ENCODE assay signal across 9 cellular contexts in genomic region chr5:67648201-67648671, GRCh38.
DNase-seq lines count a peak whose midpoint lies in the region; ATAC-seq, FAIRE-seq and TF ChIP-seq lines count a peak whose summit lies in the region.
"Had no signal": no experiment of that assay in that cellular context is flagged by ENCODE, and none has a peak within 500 bp of the region (broad histone marks: within the 10 kb centered on the region; RNA-seq: fewer than 3 reads in every experiment).

No MANE protein-coding gene starts in this region.

- H3K79me2 ChIP-seq in keratinocyte (ENCODE audit: control insufficient read depth, insufficient read depth, low read length) (no peaks in the 10 kb centered on the region), GM23338 (replicated peaks; ENCODE audit: insufficient read depth) (no peaks in the 10 kb centered on the region)

- no peak for FAIRE-seq in keratinocyte (lab: Jason Lieb, UNC)

- CTCF ChIA-PET in HEK293 (lab: Yijun Ruan, JAX): interaction anchor here (1.0 kb wide), 1 partner anchor 12 kb away, joined by 3 read pairs; no protein-coding TSS in a partner anchor

- TF ChIP-seq EP300 in suprapubic skin (IDR thresholded peaks at IDR 0.05): no peak

- no peak for TF ChIP-seq POLR2A in suprapubic skin (IDR thresholded peaks at IDR 0.05)

- POLR2A ChIA-PET in HEK293 (lab: Yijun Ruan, JAX): no interaction called here

- TF ChIP-seq CTCF in HEK293 (tag by site-specific recombination; IDR thresholded peaks at IDR 0.05) (no peak), keratinocyte (optimal IDR thresholded peaks at IDR 0.05 in 1 of 3, IDR thresholded peaks at IDR 0.05 in 1 of 3, conservative IDR thresholded peaks at IDR 0.05 in 1 of 3; ENCODE audit: extremely low read depth in 1 of 3, insufficient read depth in 2 of 3, low read length in 3 of 3) (no peak), suprapubic skin (IDR thresholded peaks at IDR 0.05) (no peak), GM23338 (conservative IDR thresholded peaks at IDR 0.05; ENCODE audit: low read depth in 2 of 2) (no peak)

- no peaks in the 10 kb centered on the region for H3K36me3 ChIP-seq in HEK293 (ENCODE audit: control insufficient read depth in 2 of 2, insufficient read depth in 1 of 2, low read length in 2 of 2)
- H3K36me3 ChIP-seq in keratinocyte (ENCODE audit: control insufficient read depth in 2 of 2, extremely low read depth in 1 of 2, insufficient read depth in 2 of 2, low read length in 2 of 2): no peaks in the 10 kb centered on the region
- H3K36me3 ChIP-seq in suprapubic skin: no peaks in the 10 kb centered on the region
- H3K36me3 ChIP-seq in GM23338 (ENCODE audit: insufficient read depth): no peaks in the 10 kb centered on the region

- no peak overlapping the region for H3K4me3 Mint-ChIP-seq in GM23338

- H3K4me1 ChIP-seq in HEK293 (ENCODE audit: control insufficient read depth, insufficient read depth, low read length) (peaks cover 6% of the 10 kb centered on the region; the same call in 1 of the 2 replicates), keratinocyte (ENCODE audit: control insufficient read depth, extremely low read depth, insufficient read depth, low read length) (no peaks in the 10 kb centered on the region), suprapubic skin (peaks cover 30% of the 10 kb centered on the region), GM23338 (ENCODE audit: insufficient read depth) (0 out of 2 replicates have a peak, but pooled peaks cover 3% of the 10 kb centered on the region)

- H3K27ac ChIP-seq in HEK293 (ENCODE audit: extremely low read depth, low read depth, low read length) (no peak overlapping the region), keratinocyte (ENCODE audit: control insufficient read depth, insufficient read depth, low read length) (no peak overlapping the region), suprapubic skin (peak overlapping the region; percentile 73), GM23338 (ENCODE audit: low read depth) (no peak overlapping the region)

- no peak for ATAC-seq in HG03565 (IDR thresholded peaks at IDR 0.05; ENCODE audit: unreplicated experiment)
- ATAC-seq in GM23338: no peak
- no peak for ATAC-seq in HG03135 (IDR thresholded peaks at IDR 0.05; ENCODE audit: unreplicated experiment)

- 0 out of 3 replicates have a peak, but pooled peaks cover 8% of the 10 kb centered on the region for H3K36me3 Mint-ChIP-seq in GM23338 (ENCODE audit: low read depth)

- H2AFZ ChIP-seq in keratinocyte (ENCODE audit: control insufficient read depth, low read length) (peak overlapping the region; percentile 13), GM23338 (no peak overlapping the region)

- H3K9me1 ChIP-seq in keratinocyte (ENCODE audit: control insufficient read depth, extremely low read depth, insufficient read depth, low read length): no peaks in the 10 kb centered on the region

- dilution Hi-C loops in keratinocyte (cut with MboI; ENCODE audit: extremely low pct_ligation_motif_present, low sequenced_read_pairs): no loop called here

- no peak overlapping the region for H3K9ac ChIP-seq in keratinocyte (ENCODE audit: control insufficient read depth, extremely low read depth, insufficient read depth, low read length)

- no peaks in the 10 kb centered on the region for H3K9me2 ChIP-seq in GM23338 (ENCODE audit: insufficient read depth)

- DNase-seq in astrocyte of the hippocampus (ENCODE audit: low read depth, low spot score) (peak; percentile 85), keratinocyte (ENCODE audit: low read depth, low spot score) (no peak), suprapubic skin (ENCODE audit: low spot score in 2 of 2) (peak; percentile 84 to 89), GM23338 (ENCODE audit: low spot score) (no peak)
- DNase-seq in activated effector memory CD4-positive, alpha-beta T cell treated with anti-CD3 and anti-CD28 coated beads, Interleukin-2, amount 50 U/mL, for 16 hours: no peak
- DNase-seq: central memory CD4-positive, alpha-beta T cell had no signal

- no peaks in the 10 kb centered on the region for H3F3A ChIP-seq in GM23338 (replicated peaks; ENCODE audit: low read depth)

- no peak overlapping the region for H3K4me3 ChIP-seq in HEK293 (ENCODE audit: low read depth, low read length)
- H3K4me3 ChIP-seq in keratinocyte (ENCODE audit: control insufficient read depth in 2 of 3, extremely low read depth in 1 of 3, insufficient read depth in 2 of 3, low read depth in 1 of 3, low read length in 3 of 3): no peak overlapping the region
- no peak overlapping the region for H3K4me3 ChIP-seq in suprapubic skin
- no peak overlapping the region for H3K4me3 ChIP-seq in GM23338

- H4K20me1 ChIP-seq in keratinocyte (ENCODE audit: control insufficient read depth, extremely low read depth, insufficient read depth, low read length) (no peaks in the 10 kb centered on the region), GM23338 (replicated peaks; ENCODE audit: insufficient read depth) (no peaks in the 10 kb centered on the region)

- H3K4me2 ChIP-seq in keratinocyte (ENCODE audit: control insufficient read depth, extremely low read depth, insufficient read depth, low read depth, low read length) (no peak overlapping the region), GM23338 (no peak overlapping the region)

- H3K27ac Mint-ChIP-seq in GM23338: no peak overlapping the region

- H3K9me3 ChIP-seq in HEK293 (ENCODE audit: control insufficient read depth, insufficient read depth, low read depth, low read length) (no peaks in the 10 kb centered on the region), keratinocyte (ENCODE audit: control insufficient read depth, low read depth, low read length) (peaks cover 2% of the 10 kb centered on the region), suprapubic skin (peaks cover 9% of the 10 kb centered on the region)

- peaks cover 9% of the 10 kb centered on the region; the same call in 2 of the 3 replicates for H3K4me1 Mint-ChIP-seq in GM23338

- no peaks in the 10 kb centered on the region for H3K27me3 Mint-ChIP-seq in GM23338 (ENCODE audit: insufficient read depth, low read depth, poor library complexity)

- peaks cover 7% of the 10 kb centered on the region; the same call in 1 of the 3 replicates for H3K9me3 Mint-ChIP-seq in GM23338

- H3K27me3 ChIP-seq in keratinocyte (ENCODE audit: control insufficient read depth, extremely low read depth, insufficient read depth, low read length) (no peaks in the 10 kb centered on the region), suprapubic skin (no peaks in the 10 kb centered on the region), GM23338 (ENCODE audit: insufficient read depth) (no peaks in the 10 kb centered on the region)

- 45% methylated on average over 6 of the region's 6 CpGs for WGBS in suprapubic skin

TF ChIP-seq in HEK293, 187 proteins besides CTCF, POLR2A, EP300 and RAD21:
- peak; percentile 84 for TF ChIP-seq WT1 (tag by site-specific recombination; IDR thresholded peaks at IDR 0.05)
- no peak for TF ChIP-seq ZNF148 (tag by site-specific recombination; IDR thresholded peaks at IDR 0.05; ENCODE audit: borderline replicate concordance)
- TF ChIP-seq OSR2 (tag by site-specific recombination; IDR thresholded peaks at IDR 0.05): peak; percentile 46; the same call in 1 of the 2 replicates

TF ChIP-seq in GM23338, 12 proteins besides CTCF, POLR2A, EP300 and RAD21:
- TF ChIP-seq CREB1 (CRISPR knock-in tag; IDR thresholded peaks at IDR 0.05; ENCODE audit: low read depth) (no peak), ZNF331 (CRISPR knock-in tag; IDR thresholded peaks at IDR 0.05; ENCODE audit: low read depth) (no peak), REST (IDR thresholded peaks at IDR 0.05; ENCODE audit: unreplicated experiment) (no peak), NANOG (IDR thresholded peaks at IDR 0.05; ENCODE audit: borderline replicate concordance) (no peak), POLR2AphosphoS5 (IDR thresholded peaks at IDR 0.05; ENCODE audit: low read depth) (no peak), ZNF114 (CRISPR knock-in tag; IDR thresholded peaks at IDR 0.05) (no peak), STAT1 (IDR thresholded peaks at IDR 0.05; ENCODE audit: unreplicated experiment) (no peak), EZH2 (IDR thresholded peaks at IDR 0.05; ENCODE audit: low read depth, unreplicated experiment) (no peak)
- TF ChIP-seq, protein P1, sequence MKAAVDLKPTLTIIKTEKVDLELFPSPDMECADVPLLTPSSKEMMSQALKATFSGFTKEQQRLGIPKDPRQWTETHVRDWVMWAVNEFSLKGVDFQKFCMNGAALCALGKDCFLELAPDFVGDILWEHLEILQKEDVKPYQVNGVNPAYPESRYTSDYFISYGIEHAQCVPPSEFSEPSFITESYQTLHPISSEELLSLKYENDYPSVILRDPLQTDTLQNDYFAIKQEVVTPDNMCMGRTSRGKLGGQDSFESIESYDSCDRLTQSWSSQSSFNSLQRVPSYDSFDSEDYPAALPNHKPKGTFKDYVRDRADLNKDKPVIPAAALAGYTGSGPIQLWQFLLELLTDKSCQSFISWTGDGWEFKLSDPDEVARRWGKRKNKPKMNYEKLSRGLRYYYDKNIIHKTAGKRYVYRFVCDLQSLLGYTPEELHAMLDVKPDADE (IDR thresholded peaks at IDR 0.05): no peak

Comparison
In these comparisons a context has a peak if more than half of its experiments do, and no peak if none do; other contexts are left out.
1. DNase-seq: peak in astrocyte of the hippocampus (single experiment) and suprapubic skin (2 of 2); none in keratinocyte (single experiment), activated effector memory CD4-positive, alpha-beta T cell treated with anti-CD3 and anti-CD28 coated beads, Interleukin-2, amount 50 U/mL, for 16 hours (single experiment) and GM23338 (single experiment).